ENCODE assay signal across 15 cellular contexts in genomic region chr2:165897074-165897683, GRCh38. TPM values are rescaled to one million over a fixed set of nuclear protein-coding genes. Genes with fewer than 3 reads are reported as not detected.
DNase-seq lines count a peak whose midpoint lies in the region; ATAC-seq and TF ChIP-seq lines count a peak whose summit lies in the region.
"Had no signal": no experiment of that assay in that cellular context is flagged by ENCODE, and none has a peak within 500 bp of the region (broad histone marks: within the 10 kb centered on the region; RNA-seq: fewer than 3 reads in every experiment).

No MANE protein-coding gene starts in this region.

- H3K9me3 ChIP-seq in OCI-LY7 (ENCODE audit: low read length): no peaks in the 10 kb centered on the region
- H3K9me3 ChIP-seq: heart right ventricle had no signal

- intact Hi-C loops in OCI-LY7 (cut with micrococcal nuclease; ENCODE audit: unreplicated experiment): no loop called here

- CTCF ChIA-PET in OCI-LY7 (lab: Charles Lee; ENCODE audit: unreplicated experiment): no interaction called here

- ATAC-seq in GM18502 (IDR thresholded peaks at IDR 0.05; ENCODE audit: poor library complexity, unreplicated experiment) (peak; percentile 28), GM19397 (IDR thresholded peaks at IDR 0.05; ENCODE audit: unreplicated experiment) (peak; percentile 29), HG02981 (IDR thresholded peaks at IDR 0.05; ENCODE audit: unreplicated experiment) (peak; percentile 19)
- ATAC-seq: HCT116, heart right ventricle had no signal

- H3K4me1 ChIP-seq in OCI-LY7 (ENCODE audit: insufficient read depth, low read length, poor library complexity, severe bottlenecking): peaks cover 20% of the 10 kb centered on the region

- peaks cover 83% of the 10 kb centered on the region for H3K36me3 ChIP-seq in OCI-LY7 (ENCODE audit: insufficient read depth, low read length)

- H3K4me3 ChIP-seq in OCI-LY7 (ENCODE audit: low read depth, low read length, poor library complexity, severe bottlenecking): no peak overlapping the region
- H3K4me3 ChIP-seq: heart right ventricle had no signal

- no TSS peak for BruUV-seq in OCI-LY7 (replicated peaks; lab: Mats Ljungman, UMichigan)

- H3K9me2 ChIP-seq in OCI-LY7 (ENCODE audit: insufficient read depth, low read length): no peaks in the 10 kb centered on the region

- no peaks in the 10 kb centered on the region for H3K79me2 ChIP-seq in OCI-LY7 (ENCODE audit: insufficient read depth, low read depth, low read length)

- H4K20me1 ChIP-seq in OCI-LY7 (ENCODE audit: insufficient read depth, low read length): 0 out of 2 replicates have a peak, but pooled peaks cover 6% of the 10 kb centered on the region

- H3K4me2 ChIP-seq in OCI-LY7 (ENCODE audit: low read length): 0 out of 2 replicates have a peak overlapping the region, but pooled peaks have one; percentile 5

- no peak overlapping the region for H2AFZ ChIP-seq in OCI-LY7 (ENCODE audit: low read length)

- no peak for DNase-seq in OCI-LY7 (ENCODE audit: low spot score)
- DNase-seq in cerebellar nuclear complex (lab: John Stamatoyannopoulos, UW): no peak
- no peak for DNase-seq in stimulated activated CD4-positive, alpha-beta T cell treated with anti-CD3 and anti-CD28 coated beads, Interleukin-1b, Interleukin-23, amount 100 ng/mL, for 48 hours
- DNase-seq in DMS79 treated with DMSO at 0.1 percent for 48 hours (lab: John Stamatoyannopoulos, UW): no peak
- no peak for DNase-seq in T-helper 9 cell
- DNase-seq: activated T-cell treated with anti-CD3 and anti-CD28 coated beads, Interleukin-2, amount 50 U/mL, for 1 hour; heart right ventricle; NCI-H1930; NCI-H69; T-helper 2 cell; trophoblast cell had no signal

- TF ChIP-seq CTCF in OCI-LY7 (conservative IDR thresholded peaks at IDR 0.05; ENCODE audit: low read length): no peak

- H3K27ac ChIP-seq in OCI-LY7 (ENCODE audit: low read depth, low read length, poor library complexity, severe bottlenecking): no peak overlapping the region

- POLR2A ChIA-PET in OCI-LY7 (lab: Charles Lee): interaction anchor here (0.6 kb wide), 1 partner anchor 458 kb away, joined by 4 read pairs; no protein-coding TSS in a partner anchor

RNA-seq across cellular contexts. Expression of gene TTC21B, which starts 56.4 kb away (rescaled TPM):
- total RNA-seq in OCI-LY7 (2014; rRNA removed; shearing (Covaris generic)): 29.8 and 32.6 TPM in 2 replicates
- total RNA-seq in OCI-LY7 (2022): 26.2 and 31.2 TPM in 2 replicates
